Comparison of ENCODE assay signal across 9 cellular contexts in genomic region chr11:75867778-75868374, GRCh38. TPM values are rescaled to one million over a fixed set of nuclear protein-coding genes. Genes with fewer than 3 reads are reported as not detected.
DNase-seq lines count a peak whose midpoint lies in the region; ATAC-seq and TF ChIP-seq lines count a peak whose summit lies in the region.
"Had no signal": no experiment of that assay in that cellular context is flagged by ENCODE, and none has a peak within 500 bp of the region (broad histone marks: within the 10 kb centered on the region; RNA-seq: fewer than 3 reads in every experiment).

No MANE protein-coding gene starts in this region.

- no peak for TF ChIP-seq POLR2A in gastroesophageal sphincter (IDR thresholded peaks at IDR 0.05)

- no peak for TF ChIP-seq EP300 in gastroesophageal sphincter (IDR thresholded peaks at IDR 0.05)

- no peaks in the 10 kb centered on the region for H3K9me3 Mint-ChIP-seq in CD4-positive, CD25-positive, alpha-beta regulatory T cell
- H3K9me3 Mint-ChIP-seq in activated T-helper 1 cell treated with anti-CD3 and anti-CD28 coated beads, Interleukin-12 subunit alpha, Interleukin-12 subunit beta, Interleukin-2, Interleukin-4 antibody, amounts not matched to agents 30 ng/mL and 10 ng/mL and 1 ng/mL, durations not matched to agents 14 hours and 24 hours and 36 hours, result no peaks in the 10 kb centered on the region

- peaks cover 6% of the 10 kb centered on the region for H3K36me3 Mint-ChIP-seq in CD4-positive, CD25-positive, alpha-beta regulatory T cell
- no peaks in the 10 kb centered on the region for H3K36me3 Mint-ChIP-seq in activated T-helper 1 cell treated with anti-CD3 and anti-CD28 coated beads, Interleukin-12 subunit alpha, Interleukin-12 subunit beta, Interleukin-2, Interleukin-4 antibody, amounts not matched to agents 30 ng/mL and 10 ng/mL and 1 ng/mL, durations not matched to agents 14 hours and 24 hours and 36 hours (ENCODE audit: low read depth)

- H3K27ac Mint-ChIP-seq in CD4-positive, CD25-positive, alpha-beta regulatory T cell, result peak overlapping the region in 1 of 3 donors; percentile 72
- H3K27ac Mint-ChIP-seq in activated T-helper 1 cell treated with anti-CD3 and anti-CD28 coated beads, Interleukin-12 subunit alpha, Interleukin-12 subunit beta, Interleukin-2, Interleukin-4 antibody, amounts not matched to agents 30 ng/mL and 10 ng/mL and 1 ng/mL, durations not matched to agents 14 hours and 24 hours and 36 hours, result no peak overlapping the region

- peak; percentile 77 to 92 (median 88) for TF ChIP-seq CTCF in gastroesophageal sphincter (IDR thresholded peaks at IDR 0.05)

- H3K9me3 ChIP-seq in CD4-positive, CD25-positive, alpha-beta regulatory T cell (ENCODE audit: control insufficient read depth in 2 of 2, low read length in 2 of 2), result no peaks in the 10 kb centered on the region
- no peaks in the 10 kb centered on the region for H3K9me3 ChIP-seq in gastroesophageal sphincter
- H3K9me3 ChIP-seq: SJSA1 had no signal

- DNase-seq in CD4-positive, CD25-positive, alpha-beta regulatory T cell, result peak; percentile 35 to 73 (median 58)
- peak; percentile 16 for DNase-seq in GM19238 (ENCODE audit: insufficient read length, low spot score)
- DNase-seq in NCI-H460 (ENCODE audit: extremely low read depth, low read depth), result peak; percentile 31
- DNase-seq in activated T-helper 1 cell treated with anti-CD3 and anti-CD28 coated beads, Interleukin-12 subunit alpha, Interleukin-12 subunit beta, Interleukin-2, Interleukin-4 antibody, amounts not matched to agents 30 ng/mL and 10 ng/mL and 1 ng/mL, durations not matched to agents 14 hours and 24 hours and 36 hours (ENCODE audit: low spot score), result peak; percentile 24
- peak; percentile 89 for DNase-seq in pons (ENCODE audit: low spot score)

- H3K27me3 ChIP-seq in CD4-positive, CD25-positive, alpha-beta regulatory T cell (ENCODE audit: control insufficient read depth, insufficient read depth, low read length), result no peaks in the 10 kb centered on the region
- H3K27me3 ChIP-seq in gastroesophageal sphincter, result no peaks in the 10 kb centered on the region
- H3K27me3 ChIP-seq: SJSA1 had no signal

- H3K4me1 ChIP-seq in CD4-positive, CD25-positive, alpha-beta regulatory T cell (ENCODE audit: control insufficient read depth, insufficient read depth, low read length, poor library complexity, severe bottlenecking), result peaks cover 3% of the 10 kb centered on the region
- H3K4me1 ChIP-seq in gastroesophageal sphincter, result peaks cover 0 to 17% (median 0%) of the 10 kb centered on the region in 3 donors
- H3K4me1 ChIP-seq: SJSA1 had no signal

- no peak overlapping the region for H3K27ac ChIP-seq in CD4-positive, CD25-positive, alpha-beta regulatory T cell (ENCODE audit: insufficient read depth, low read length, poor library complexity, severe bottlenecking)
- H3K27ac ChIP-seq in gastroesophageal sphincter, result no peak overlapping the region
- H3K27ac ChIP-seq: SJSA1 had no signal

- no peak overlapping the region for H3K4me3 Mint-ChIP-seq in CD4-positive, CD25-positive, alpha-beta regulatory T cell
- H3K4me3 Mint-ChIP-seq in activated T-helper 1 cell treated with anti-CD3 and anti-CD28 coated beads, Interleukin-12 subunit alpha, Interleukin-12 subunit beta, Interleukin-2, Interleukin-4 antibody, amounts not matched to agents 30 ng/mL and 10 ng/mL and 1 ng/mL, durations not matched to agents 14 hours and 24 hours and 36 hours, result no peak overlapping the region

- no peaks in the 10 kb centered on the region for H3K27me3 Mint-ChIP-seq in CD4-positive, CD25-positive, alpha-beta regulatory T cell
- H3K27me3 Mint-ChIP-seq in activated T-helper 1 cell treated with anti-CD3 and anti-CD28 coated beads, Interleukin-12 subunit alpha, Interleukin-12 subunit beta, Interleukin-2, Interleukin-4 antibody, amounts not matched to agents 30 ng/mL and 10 ng/mL and 1 ng/mL, durations not matched to agents 14 hours and 24 hours and 36 hours (ENCODE audit: insufficient read depth), result no peaks in the 10 kb centered on the region

- 10 to 31% methylated on average over 4 to 6 of the region's 6 CpGs for WGBS in gastroesophageal sphincter (ENCODE audit: low coverage in 1 of 2), 2 donors

- peaks cover 6 to 22% (median 12%) of the 10 kb centered on the region in 4 donors for H3K4me1 Mint-ChIP-seq in CD4-positive, CD25-positive, alpha-beta regulatory T cell
- peaks cover 9% of the 10 kb centered on the region for H3K4me1 Mint-ChIP-seq in activated T-helper 1 cell treated with anti-CD3 and anti-CD28 coated beads, Interleukin-12 subunit alpha, Interleukin-12 subunit beta, Interleukin-2, Interleukin-4 antibody, amounts not matched to agents 30 ng/mL and 10 ng/mL and 1 ng/mL, durations not matched to agents 14 hours and 24 hours and 36 hours (ENCODE audit: low read depth)

- no peak overlapping the region for H3K4me3 ChIP-seq in CD4-positive, CD25-positive, alpha-beta regulatory T cell (ENCODE audit: low read depth, low read length)
- H3K4me3 ChIP-seq in gastroesophageal sphincter, result no peak overlapping the region
- H3K4me3 ChIP-seq: SJSA1 had no signal

- intact Hi-C loops in activated T-helper 1 cell treated with anti-CD3 and anti-CD28 coated beads, Interleukin-12 subunit alpha, Interleukin-12 subunit beta, Interleukin-2, Interleukin-4 antibody, amounts not matched to agents 30 ng/mL and 10 ng/mL and 1 ng/mL, durations not matched to agents 14 hours and 24 hours and 36 hours (cut with micrococcal nuclease), result loop anchor here (1.0 kb wide), 3 partner anchors 65 to 162 kb away; no protein-coding TSS in a partner anchor

- peak; percentile 55 to 60 for ATAC-seq in CD4-positive, CD25-positive, alpha-beta regulatory T cell (ENCODE audit: low read depth in 2 of 2)
- ATAC-seq in gastroesophageal sphincter (peak; percentile 46), HG02642 (IDR thresholded peaks at IDR 0.05; ENCODE audit: poor library complexity, unreplicated experiment) (no peak), HG03571 (IDR thresholded peaks at IDR 0.05; ENCODE audit: unreplicated experiment) (no peak)

- no peaks in the 10 kb centered on the region for H3K36me3 ChIP-seq in CD4-positive, CD25-positive, alpha-beta regulatory T cell (ENCODE audit: control insufficient read depth, insufficient read depth, low read length)
- H3K36me3 ChIP-seq in gastroesophageal sphincter, result no peaks in the 10 kb centered on the region
- H3K36me3 ChIP-seq: SJSA1 had no signal

RNA-seq across cellular contexts. Expression of gene UVRAG, which starts 52.9 kb away (rescaled TPM):
- 37.2 TPM for total RNA-seq in CD4-positive, CD25-positive, alpha-beta regulatory T cell
- polyA plus RNA-seq in CD4-positive, CD25-positive, alpha-beta regulatory T cell, result 10 to 100 TPM; 13.7 to 21.5 (median 15.9) TPM
- total RNA-seq in NCI-H460 (2014; rRNA removed; shearing (Covaris generic)), result 9.2 and 9.4 TPM in 2 replicates
- 3.4 and 10.7 TPM in 2 replicates for polyA plus RNA-seq in NCI-H460 (2014; cell fraction: nucleus; rRNA removed)
- 18.6 and 19.5 TPM in 2 replicates for total RNA-seq in activated T-helper 1 cell treated with anti-CD3 and anti-CD28 coated beads, Interleukin-12 subunit alpha, Interleukin-12 subunit beta, Interleukin-2, Interleukin-4 antibody, amounts not matched to agents 30 ng/mL and 10 ng/mL and 1 ng/mL, durations not matched to agents 14 hours and 24 hours and 36 hours
- 10 to 100 TPM; 28.1 to 50.1 (median 34.7) TPM for total RNA-seq in gastroesophageal sphincter

Comparison
In these comparisons a context has a peak if more than half of its experiments do, and no peak if none do; other contexts are left out.
1. ATAC-seq: peak in CD4-positive, CD25-positive, alpha-beta regulatory T cell (2 of 2) and gastroesophageal sphincter (single experiment); none in HG02642 (single experiment) and HG03571 (single experiment).
2. DNase-seq: peak in every context shown above with its lines; median percentile 89 in pons; 58 in CD4-positive, CD25-positive, alpha-beta regulatory T cell; 31 in NCI-H460; 24 in activated T-helper 1 cell treated with anti-CD3 and anti-CD28 coated beads, Interleukin-12 subunit alpha, Interleukin-12 subunit beta, Interleukin-2, Interleukin-4 antibody, amounts not matched to agents 30 ng/mL and 10 ng/mL and 1 ng/mL, durations not matched to agents 14 hours and 24 hours and 36 hours; 16 in GM19238.